13 cellular contexts compared by ENCODE assay signal in the genomic region with DNA sequence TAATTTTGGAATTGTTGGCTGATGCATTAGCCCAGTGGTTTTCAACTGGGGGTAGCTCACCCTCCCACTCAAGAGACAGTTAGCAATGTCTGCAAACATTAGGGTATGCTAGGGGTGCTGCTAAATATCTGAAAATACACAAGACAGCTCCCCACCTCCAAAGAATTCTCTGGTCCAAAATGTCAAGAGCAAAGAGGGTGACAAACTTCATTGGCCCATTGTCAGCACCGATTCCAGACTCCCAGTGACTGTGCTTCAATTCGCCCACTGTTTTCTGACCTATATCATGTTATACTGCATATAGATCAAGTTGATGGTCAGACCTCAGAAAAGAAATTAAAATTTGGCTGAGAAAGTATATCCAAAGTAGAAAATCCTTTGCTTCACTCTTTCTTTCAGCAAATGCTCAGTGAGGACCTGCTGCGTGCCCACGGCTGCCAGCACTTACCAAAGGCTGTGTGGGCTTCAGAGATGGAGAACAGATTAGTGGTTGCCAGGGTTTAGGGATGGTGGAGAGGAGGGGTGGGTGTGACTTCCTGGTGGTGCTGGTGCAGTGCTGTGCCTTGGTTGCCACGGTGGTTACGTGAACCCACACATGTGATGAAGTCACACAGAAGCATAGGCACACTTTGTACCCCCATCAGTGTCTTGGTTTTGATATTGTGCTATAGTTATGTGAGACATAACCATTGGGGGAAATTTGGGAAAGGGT.
DNase-seq lines count a peak whose midpoint lies in the region; ATAC-seq and FAIRE-seq lines count a peak whose summit lies in the region.
"Had no signal": no experiment of that assay in that cellular context is flagged by ENCODE, and none has a peak within 500 bp of the region (broad histone marks: within the 10 kb centered on the region; RNA-seq: fewer than 3 reads in every experiment).

No MANE protein-coding gene starts in this region.

- peak; percentile 31 for DNase-seq in activated CD4-positive, alpha-beta T cell treated with anti-CD3 and anti-CD28 coated beads for 36 hours
- no peak for DNase-seq in activated CD4-positive, alpha-beta T cell treated with anti-CD3 and anti-CD28 coated beads, Interleukin-2, amount 50 U/mL, for 1 hour
- DNase-seq in activated T-helper 9 cell treated with anti-CD3 and anti-CD28 coated beads, Interleukin-2, amount 50 U/mL, for 16 hours (ENCODE audit: low read depth) = peak; percentile 2
- no peak for DNase-seq in memory B cell (ENCODE audit: low spot score in 2 of 2)
- DNase-seq in NCI-H82 treated with DMSO at 0.1 percent for 48 hours (lab: John Stamatoyannopoulos, UW; ENCODE audit: unreplicated experiment) = no peak
- DNase-seq in frontal cortex (ENCODE audit: low spot score in 2 of 2) = no peak
- DNase-seq: 8988T, endodermal cell, SK-N-SH had no signal

- H3K27ac Mint-ChIP-seq in activated CD4-positive, alpha-beta T cell treated with anti-CD3 and anti-CD28 coated beads for 36 hours = no peak overlapping the region
- peak overlapping the region; percentile 5 for H3K27ac Mint-ChIP-seq in memory B cell
- H3K27ac Mint-ChIP-seq in stimulated activated naive CD8-positive, alpha-beta T cell treated with anti-CD3 and anti-CD28 coated beads, Interleukin-15, Interleukin-2, amounts not matched to agents 100 ng/mL and 50 ng/mL, for 24 hours = peak overlapping the region; percentile 63

- no peak overlapping the region for H3K4me3 Mint-ChIP-seq in activated CD4-positive, alpha-beta T cell treated with anti-CD3 and anti-CD28 coated beads for 36 hours
- no peak overlapping the region for H3K4me3 Mint-ChIP-seq in memory B cell
- H3K4me3 Mint-ChIP-seq in stimulated activated naive CD8-positive, alpha-beta T cell treated with anti-CD3 and anti-CD28 coated beads, Interleukin-15, Interleukin-2, amounts not matched to agents 100 ng/mL and 50 ng/mL, for 24 hours = no peak overlapping the region
- H3K4me3 Mint-ChIP-seq: endodermal cell had no signal

- H3K27me3 Mint-ChIP-seq in activated CD4-positive, alpha-beta T cell treated with anti-CD3 and anti-CD28 coated beads for 36 hours = no peaks in the 10 kb centered on the region
- H3K27me3 Mint-ChIP-seq in memory B cell = no peaks in the 10 kb centered on the region
- H3K27me3 Mint-ChIP-seq in stimulated activated naive CD8-positive, alpha-beta T cell treated with anti-CD3 and anti-CD28 coated beads, Interleukin-15, Interleukin-2, amounts not matched to agents 100 ng/mL and 50 ng/mL, for 24 hours = no peaks in the 10 kb centered on the region

- peaks cover 12% of the 10 kb centered on the region for H3K36me3 Mint-ChIP-seq in activated CD4-positive, alpha-beta T cell treated with anti-CD3 and anti-CD28 coated beads for 36 hours (ENCODE audit: low read depth)
- H3K36me3 Mint-ChIP-seq in memory B cell = peaks cover 42% of the 10 kb centered on the region
- H3K36me3 Mint-ChIP-seq in stimulated activated naive CD8-positive, alpha-beta T cell treated with anti-CD3 and anti-CD28 coated beads, Interleukin-15, Interleukin-2, amounts not matched to agents 100 ng/mL and 50 ng/mL, for 24 hours (ENCODE audit: low read depth) = peaks cover 46% of the 10 kb centered on the region

- intact Hi-C loops in activated CD4-positive, alpha-beta T cell treated with anti-CD3 and anti-CD28 coated beads for 36 hours (cut with DNase I, micrococcal nuclease) = no loop called here

- H3K9me3 Mint-ChIP-seq in activated CD4-positive, alpha-beta T cell treated with anti-CD3 and anti-CD28 coated beads for 36 hours (ENCODE audit: low read depth) = no peaks in the 10 kb centered on the region
- no peaks in the 10 kb centered on the region for H3K9me3 Mint-ChIP-seq in memory B cell
- peaks cover 8% of the 10 kb centered on the region for H3K9me3 Mint-ChIP-seq in stimulated activated naive CD8-positive, alpha-beta T cell treated with anti-CD3 and anti-CD28 coated beads, Interleukin-15, Interleukin-2, amounts not matched to agents 100 ng/mL and 50 ng/mL, for 24 hours

- peak; percentile 65 for ATAC-seq in activated CD4-positive, alpha-beta T cell treated with anti-CD3 and anti-CD28 coated beads for 36 hours
- ATAC-seq in memory B cell (ENCODE audit: low read depth) (no peak), GM21381 (IDR thresholded peaks at IDR 0.05; ENCODE audit: unreplicated experiment) (no peak)
- ATAC-seq: K562 had no signal

- CTCF ChIA-PET in activated CD4-positive, alpha-beta T cell treated with anti-CD3 and anti-CD28 coated beads for 36 hours (lab: Charles Lee) = interaction anchor here (1.2 kb wide), 1 partner anchor 91 kb away, joined by 3 read pairs; no protein-coding TSS in a partner anchor

- FAIRE-seq in frontal cortex (lab: Jason Lieb, UNC) = no peak
- FAIRE-seq: G401.6 had no signal

- POLR2A ChIA-PET in activated CD4-positive, alpha-beta T cell treated with anti-CD3 and anti-CD28 coated beads for 36 hours (lab: Charles Lee) = no interaction called here

- H3K4me1 Mint-ChIP-seq in activated CD4-positive, alpha-beta T cell treated with anti-CD3 and anti-CD28 coated beads for 36 hours = peaks cover 25% of the 10 kb centered on the region
- peaks cover 2% of the 10 kb centered on the region for H3K4me1 Mint-ChIP-seq in memory B cell
- peaks cover 37% of the 10 kb centered on the region for H3K4me1 Mint-ChIP-seq in stimulated activated naive CD8-positive, alpha-beta T cell treated with anti-CD3 and anti-CD28 coated beads, Interleukin-15, Interleukin-2, amounts not matched to agents 100 ng/mL and 50 ng/mL, for 24 hours (ENCODE audit: low read depth)

Comparison
In these comparisons a context has a peak if more than half of its experiments do, and no peak if none do; other contexts are left out.
1. DNase-seq: peak in activated CD4-positive, alpha-beta T cell treated with anti-CD3 and anti-CD28 coated beads for 36 hours (single experiment) and activated T-helper 9 cell treated with anti-CD3 and anti-CD28 coated beads, Interleukin-2, amount 50 U/mL, for 16 hours (single experiment); none in activated CD4-positive, alpha-beta T cell treated with anti-CD3 and anti-CD28 coated beads, Interleukin-2, amount 50 U/mL, for 1 hour (single experiment), memory B cell (0 of 2), NCI-H82 treated with DMSO at 0.1 percent for 48 hours (single experiment) and frontal cortex (0 of 2).